In the genomic region with DNA sequence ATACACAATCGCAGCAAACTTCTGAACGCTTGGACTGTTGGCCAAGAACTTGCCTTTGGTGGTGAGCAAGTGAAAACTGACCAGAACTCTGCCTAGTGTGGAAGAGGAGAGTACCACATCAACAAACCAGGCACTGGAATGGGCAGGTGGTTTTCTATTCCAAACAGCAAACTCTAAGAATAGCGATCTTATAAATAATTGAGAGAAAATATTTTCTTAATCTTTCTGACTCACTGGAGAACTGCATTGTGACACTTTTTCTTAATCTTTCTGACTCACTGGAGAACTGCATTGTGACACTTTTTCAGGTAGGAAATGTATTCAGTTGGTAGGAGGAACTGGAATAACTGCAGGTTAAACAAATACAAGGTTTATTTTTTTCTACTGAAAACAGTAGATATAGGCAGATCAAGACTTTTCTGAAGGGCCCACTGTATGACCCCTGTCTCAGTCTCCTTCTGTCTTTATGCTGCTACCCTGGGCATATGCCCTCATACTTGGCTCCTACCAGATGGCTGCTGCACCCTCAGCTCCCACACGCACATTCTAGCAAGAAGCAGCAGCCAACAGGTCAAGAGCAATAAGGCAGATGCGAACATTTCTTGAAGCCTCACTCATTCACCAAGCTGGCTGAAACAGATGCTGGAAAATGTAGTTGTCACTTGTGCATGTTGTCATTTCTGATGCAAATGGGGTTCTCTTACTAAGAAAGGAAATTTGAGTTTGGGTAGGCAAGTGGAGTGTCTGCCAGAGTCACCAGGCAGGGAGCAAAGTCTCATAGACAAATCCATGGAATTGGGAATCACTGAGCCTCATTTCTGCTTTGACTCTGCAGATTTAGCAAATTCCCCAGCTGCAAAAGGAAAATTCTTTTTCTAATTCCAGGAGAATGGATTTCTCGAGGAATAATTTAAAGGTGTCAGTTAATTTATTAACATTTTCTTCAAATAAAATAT, we compare ENCODE assay signal across 24 cellular contexts. TPM values are rescaled to one million over a fixed set of nuclear protein-coding genes. Genes with fewer than 3 reads are reported as not detected.
DNase-seq lines count a peak whose midpoint lies in the region; ATAC-seq and TF ChIP-seq lines count a peak whose summit lies in the region.
"Had no signal": no experiment of that assay in that cellular context is flagged by ENCODE, and none has a peak within 500 bp of the region (broad histone marks: within the 10 kb centered on the region; RNA-seq: fewer than 3 reads in every experiment).

No MANE protein-coding gene starts in this region.

- intact Hi-C loops in Right ventricle myocardium inferior (cut with DNase I) (loop anchor here (5.0 kb wide), 2 partner anchors 57 to 148 kb away; a partner anchor contains a TSS), cardiac septum (cut with DNase I) (loop anchor here (5.0 kb wide), 1 partner anchor 52 kb away; no protein-coding TSS in a partner anchor), lower lobe of right lung (cut with DNase I) (no loop called here)
- intact Hi-C loops in activated T-helper 2 cell treated with anti-CD3 and anti-CD28 coated beads, Interferon-gamma antibody, Interleukin-2, Interleukin-4, amounts not matched to agents 10 μg/mL and 5 μg/mL and 100 μg/mL, durations not matched to agents 14 hours and 24 hours and 36 hours (cut with micrococcal nuclease) = no loop called here

- H3K9me3 ChIP-seq in gastroesophageal sphincter = no peaks in the 10 kb centered on the region
- no peaks in the 10 kb centered on the region for H3K9me3 ChIP-seq in lower lobe of right lung
- H3K9me3 ChIP-seq: left lung had no signal

- no peak for TF ChIP-seq POLR2A in gastroesophageal sphincter (IDR thresholded peaks at IDR 0.05)

- H3K36me3 ChIP-seq in gastroesophageal sphincter (no peaks in the 10 kb centered on the region), lower lobe of right lung (no peaks in the 10 kb centered on the region)
- H3K36me3 ChIP-seq: left lung had no signal

- H3K27ac ChIP-seq in gastroesophageal sphincter = peak overlapping the region in 1 of 4 donors; percentile 45
- H3K27ac ChIP-seq in lower lobe of right lung = no peak overlapping the region
- H3K27ac ChIP-seq: left lung had no signal

- TF ChIP-seq CTCF in gastroesophageal sphincter (IDR thresholded peaks at IDR 0.05) = no peak
- no peak for TF ChIP-seq CTCF in lower lobe of right lung (IDR thresholded peaks at IDR 0.05)

- H3K27me3 ChIP-seq in gastroesophageal sphincter (no peaks in the 10 kb centered on the region), lower lobe of right lung (ENCODE audit: low read depth) (no peaks in the 10 kb centered on the region)
- H3K27me3 ChIP-seq: left lung had no signal

- no peaks in the 10 kb centered on the region for H3K4me1 Mint-ChIP-seq in activated T-helper 2 cell treated with anti-CD3 and anti-CD28 coated beads, Interferon-gamma antibody, Interleukin-2, Interleukin-4, amounts not matched to agents 10 μg/mL and 5 μg/mL and 100 μg/mL, durations not matched to agents 14 hours and 24 hours and 36 hours (ENCODE audit: low read depth)
- H3K4me1 Mint-ChIP-seq: activated CD4-positive, alpha-beta T cell treated with anti-CD3 and anti-CD28 coated beads, Interleukin-2, amount 10 ng/mL, durations not matched to agents 7 days and 5 days; activated naive CD8-positive, alpha-beta T cell treated with anti-CD3 and anti-CD28 coated beads, Interleukin-2, amount 10 ng/mL, durations not matched to agents 7 days and 5 days; B cell had no signal

- no peaks in the 10 kb centered on the region for H3K9me3 Mint-ChIP-seq in activated T-helper 2 cell treated with anti-CD3 and anti-CD28 coated beads, Interferon-gamma antibody, Interleukin-2, Interleukin-4, amounts not matched to agents 10 μg/mL and 5 μg/mL and 100 μg/mL, durations not matched to agents 14 hours and 24 hours and 36 hours
- H3K9me3 Mint-ChIP-seq: activated CD4-positive, alpha-beta T cell treated with anti-CD3 and anti-CD28 coated beads, Interleukin-2, amount 10 ng/mL, durations not matched to agents 7 days and 5 days; activated naive CD8-positive, alpha-beta T cell treated with anti-CD3 and anti-CD28 coated beads, Interleukin-2, amount 10 ng/mL, durations not matched to agents 7 days and 5 days; HFFc6; stimulated activated naive B cell treated with anti-CD40 and anti-IgM and Interleukin-4, amounts not matched to agents 10 μg/mL and 1 μg/mL and 100 μg/mL, for 72 hours; T-helper 2 cell treated with Interferon-gamma antibody and Interleukin-4, amounts not matched to agents 5 μg/mL and 100 μg/mL, for 36 hours had no signal

- H3K4me3 ChIP-seq in gastroesophageal sphincter = no peak overlapping the region
- H3K4me3 ChIP-seq in lower lobe of right lung = no peak overlapping the region
- H3K4me3 ChIP-seq: GM12878, left lung had no signal

- ATAC-seq in Right ventricle myocardium inferior (peak; percentile 40), gastroesophageal sphincter (peak; percentile 44), left lobe of liver (peak; percentile 67), lower lobe of right lung (no peak), GM21423 (IDR thresholded peaks at IDR 0.05; ENCODE audit: unreplicated experiment) (no peak)
- ATAC-seq: GM12878; left lung; SK-N-SH treated with all-trans-retinoic acid at 6 μM for 48 hours; stimulated activated naive B cell treated with anti-CD40 and anti-IgM and Interleukin-4, amounts not matched to agents 10 μg/mL and 1 μg/mL and 100 μg/mL, for 72 hours had no signal

- DNase-seq in Right ventricle myocardium inferior (ENCODE audit: missing footprints) = no peak
- no peak for DNase-seq in cardiac septum (ENCODE audit: low spot score)
- no peak for DNase-seq in left lobe of liver (ENCODE audit: low spot score)
- no peak for DNase-seq in activated T-helper 2 cell treated with anti-CD3 and anti-CD28 coated beads, Interferon-gamma antibody, Interleukin-2, Interleukin-4, amounts not matched to agents 10 μg/mL and 5 μg/mL and 100 μg/mL, durations not matched to agents 14 hours and 24 hours and 36 hours (ENCODE audit: low spot score)
- DNase-seq in nucleus accumbens (lab: John Stamatoyannopoulos, UW) = no peak
- no peak for DNase-seq in lower lobe of right lung
- DNase-seq: activated CD4-positive, alpha-beta T cell treated with anti-CD3 and anti-CD28 coated beads, Interleukin-2, amount 10 ng/mL, durations not matched to agents 7 days and 5 days; activated naive CD8-positive, alpha-beta T cell treated with anti-CD3 and anti-CD28 coated beads, Interleukin-2, amount 10 ng/mL, durations not matched to agents 7 days and 5 days; DMS79 treated with DMSO at 0.1 percent for 48 hours; effector memory CD4-positive, alpha-beta T cell; HFFc6; left lung; NCI-H1048; NCI-H1930; NCI-H510A treated with DMSO at 0.1 percent for 48 hours; small intestine; stimulated activated naive B cell treated with anti-CD40 and anti-IgM and Interleukin-4, amounts not matched to agents 10 μg/mL and 1 μg/mL and 100 μg/mL, for 72 hours had no signal

- H3K4me1 ChIP-seq in gastroesophageal sphincter = peaks cover 0 to 21% (median 0%) of the 10 kb centered on the region in 3 donors
- H3K4me1 ChIP-seq in lower lobe of right lung = no peaks in the 10 kb centered on the region

- no peaks in the 10 kb centered on the region for H3K27me3 Mint-ChIP-seq in activated T-helper 2 cell treated with anti-CD3 and anti-CD28 coated beads, Interferon-gamma antibody, Interleukin-2, Interleukin-4, amounts not matched to agents 10 μg/mL and 5 μg/mL and 100 μg/mL, durations not matched to agents 14 hours and 24 hours and 36 hours (ENCODE audit: low read depth)
- H3K27me3 Mint-ChIP-seq: activated CD4-positive, alpha-beta T cell treated with anti-CD3 and anti-CD28 coated beads, Interleukin-2, amount 10 ng/mL, durations not matched to agents 7 days and 5 days; stimulated activated naive B cell treated with anti-CD40 and anti-IgM and Interleukin-4, amounts not matched to agents 10 μg/mL and 1 μg/mL and 100 μg/mL, for 72 hours had no signal

- no peak for TF ChIP-seq EP300 in gastroesophageal sphincter (IDR thresholded peaks at IDR 0.05)

- WGBS in gastroesophageal sphincter (ENCODE audit: low coverage in 1 of 2), 2 donors = 58 to 77% methylated on average over 6 of the region's 6 CpGs

- no peaks in the 10 kb centered on the region for H3K36me3 Mint-ChIP-seq in activated T-helper 2 cell treated with anti-CD3 and anti-CD28 coated beads, Interferon-gamma antibody, Interleukin-2, Interleukin-4, amounts not matched to agents 10 μg/mL and 5 μg/mL and 100 μg/mL, durations not matched to agents 14 hours and 24 hours and 36 hours (ENCODE audit: low read depth)
- H3K36me3 Mint-ChIP-seq: activated naive CD8-positive, alpha-beta T cell treated with anti-CD3 and anti-CD28 coated beads, Interleukin-2, amount 10 ng/mL, durations not matched to agents 7 days and 5 days; stimulated activated naive B cell treated with anti-CD40 and anti-IgM and Interleukin-4, amounts not matched to agents 10 μg/mL and 1 μg/mL and 100 μg/mL, for 72 hours had no signal

- no peak overlapping the region for H3K27ac Mint-ChIP-seq in activated T-helper 2 cell treated with anti-CD3 and anti-CD28 coated beads, Interferon-gamma antibody, Interleukin-2, Interleukin-4, amounts not matched to agents 10 μg/mL and 5 μg/mL and 100 μg/mL, durations not matched to agents 14 hours and 24 hours and 36 hours
- H3K27ac Mint-ChIP-seq: activated CD4-positive, alpha-beta T cell treated with anti-CD3 and anti-CD28 coated beads, Interleukin-2, amount 10 ng/mL, durations not matched to agents 7 days and 5 days; activated naive CD8-positive, alpha-beta T cell treated with anti-CD3 and anti-CD28 coated beads, Interleukin-2, amount 10 ng/mL, durations not matched to agents 7 days and 5 days; B cell; HFFc6; progenitor cell of endocrine pancreas; stimulated activated naive B cell treated with anti-CD40 and anti-IgM and Interleukin-4, amounts not matched to agents 10 μg/mL and 1 μg/mL and 100 μg/mL, for 72 hours; T-helper 2 cell treated with Interferon-gamma antibody and Interleukin-4, amounts not matched to agents 5 μg/mL and 100 μg/mL, for 36 hours had no signal

- no peak overlapping the region for H3K4me3 Mint-ChIP-seq in activated T-helper 2 cell treated with anti-CD3 and anti-CD28 coated beads, Interferon-gamma antibody, Interleukin-2, Interleukin-4, amounts not matched to agents 10 μg/mL and 5 μg/mL and 100 μg/mL, durations not matched to agents 14 hours and 24 hours and 36 hours (ENCODE audit: low read depth)
- H3K4me3 Mint-ChIP-seq: activated CD4-positive, alpha-beta T cell treated with anti-CD3 and anti-CD28 coated beads, Interleukin-2, amount 10 ng/mL, durations not matched to agents 7 days and 5 days; activated naive CD8-positive, alpha-beta T cell treated with anti-CD3 and anti-CD28 coated beads, Interleukin-2, amount 10 ng/mL, durations not matched to agents 7 days and 5 days; B cell; HFFc6; stimulated activated naive B cell treated with anti-CD40 and anti-IgM and Interleukin-4, amounts not matched to agents 10 μg/mL and 1 μg/mL and 100 μg/mL, for 72 hours; T-helper 2 cell treated with Interferon-gamma antibody and Interleukin-4, amounts not matched to agents 5 μg/mL and 100 μg/mL, for 36 hours had no signal

RNA-seq across cellular contexts. Expression of a gene that starts 57.3 kb away (rescaled TPM):
- total RNA-seq in Right ventricle myocardium inferior (828 TPM), cardiac septum (1,779 TPM), gastroesophageal sphincter (1,000 to 10,000 TPM in 2 of 4 donors, 100 to 1,000 TPM in 2; 640 to 1,569 (median 1,016) TPM), left lobe of liver (126 TPM), lower lobe of right lung (49.3 TPM)
- not detected in 2 replicates for total RNA-seq in activated T-helper 2 cell treated with anti-CD3 and anti-CD28 coated beads, Interferon-gamma antibody, Interleukin-2, Interleukin-4, amounts not matched to agents 10 μg/mL and 5 μg/mL and 100 μg/mL, durations not matched to agents 14 hours and 24 hours and 36 hours
- total RNA-seq: activated CD4-positive, alpha-beta T cell treated with anti-CD3 and anti-CD28 coated beads, Interleukin-2, amount 10 ng/mL, durations not matched to agents 7 days and 5 days; activated naive CD8-positive, alpha-beta T cell treated with anti-CD3 and anti-CD28 coated beads, Interleukin-2, amount 10 ng/mL, durations not matched to agents 7 days and 5 days had no signal

Comparison
In these comparisons a context has a peak if more than half of its experiments do, and no peak if none do; other contexts are left out.
1. ATAC-seq: peak in Right ventricle myocardium inferior (single experiment), gastroesophageal sphincter (single experiment) and left lobe of liver (single experiment); none in lower lobe of right lung (0 of 2) and GM21423 (single experiment).
2. RNA of a gene that starts 57.3 kb away (total RNA-seq): 1,779 TPM in cardiac septum (single experiment), 640 to 1,569 TPM in gastroesophageal sphincter, 828 TPM in Right ventricle myocardium inferior (single experiment), 126 TPM in left lobe of liver (single experiment) and 49.3 TPM in lower lobe of right lung (single experiment); not detected in activated T-helper 2 cell treated with anti-CD3 and anti-CD28 coated beads, Interferon-gamma antibody, Interleukin-2, Interleukin-4, amounts not matched to agents 10 μg/mL and 5 μg/mL and 100 μg/mL, durations not matched to agents 14 hours and 24 hours and 36 hours; every median in the first group is over 10 times any median in the second.
3. intact Hi-C loops: an anchor here in Right ventricle myocardium inferior (5.0 kb wide) and cardiac septum (5.0 kb wide); none called in activated T-helper 2 cell treated with anti-CD3 and anti-CD28 coated beads, Interferon-gamma antibody, Interleukin-2, Interleukin-4, amounts not matched to agents 10 μg/mL and 5 μg/mL and 100 μg/mL, durations not matched to agents 14 hours and 24 hours and 36 hours and lower lobe of right lung.